In genomic region chr20:34581341-34582189, GRCh38 we compare ENCODE assay signal across 9 cellular contexts. TPM values are rescaled to one million over a fixed set of nuclear protein-coding genes. Genes with fewer than 3 reads are reported as not detected.
DNase-seq lines count a peak whose midpoint lies in the region; ATAC-seq and TF ChIP-seq lines count a peak whose summit lies in the region.
"Had no signal": no experiment of that assay in that cellular context is flagged by ENCODE, and none has a peak within 500 bp of the region (broad histone marks: within the 10 kb centered on the region; RNA-seq: fewer than 3 reads in every experiment).

No MANE protein-coding gene starts in this region.

- BruUV-seq in PC-9 (replicated peaks; lab: Mats Ljungman, UMichigan) = no TSS peak

- H3K27ac ChIP-seq in skin epidermis = peak overlapping the region in 19 of 21 experiments; percentile 9 to 76 (median 51)
- H3K27ac ChIP-seq in PC-9 = no peak overlapping the region

- H3K9me2 ChIP-seq in PC-9 (ENCODE audit: insufficient read depth) = no peaks in the 10 kb centered on the region

- no peak overlapping the region for H3K4me3 Mint-ChIP-seq in WTC11

- intact Hi-C loops in PC-9 (cut with micrococcal nuclease; ENCODE audit: unreplicated experiment) = no loop called here

- H3K27me3 ChIP-seq in PC-9 (ENCODE audit: insufficient read depth, low read depth) = no peaks in the 10 kb centered on the region

- peaks cover 31% of the 10 kb centered on the region for H3K4me1 ChIP-seq in PC-9 (replicated peaks; ENCODE audit: insufficient read depth)

- CTCF ChIA-PET in WTC11 (lab: Charles Lee) = no interaction called here
- CTCF ChIA-PET in PC-9 (lab: Charles Lee) = interaction anchor here (0.7 to 1.2 kb wide), 2 partner anchors 14 to 188 kb away, joined by 3 to 4 read pairs; no protein-coding TSS in a partner anchor

- no peaks in the 10 kb centered on the region for H3K27me3 Mint-ChIP-seq in WTC11 (ENCODE audit: low read depth)

- H3K9me3 ChIP-seq in PC-9 (ENCODE audit: insufficient read depth, low read depth) = no peaks in the 10 kb centered on the region

- no peak overlapping the region for H3K4me2 ChIP-seq in PC-9

- no peak overlapping the region for H2AFZ ChIP-seq in PC-9

- H3K4me3 ChIP-seq in skin epidermis (no peak overlapping the region), PC-9 (no peak overlapping the region)

- H3K9me3 Mint-ChIP-seq in WTC11 = no peaks in the 10 kb centered on the region

- H3K36me3 Mint-ChIP-seq in WTC11 = peaks cover 3% of the 10 kb centered on the region; the same call in 1 of the 2 replicates

- TF ChIP-seq CTCF in WTC11 (IDR thresholded peaks at IDR 0.05) = no peak
- TF ChIP-seq CTCF in GM10266 (IDR thresholded peaks at IDR 0.05; ENCODE audit: control insufficient read depth, insufficient read depth, low read depth, missing control alignments) = no peak
- TF ChIP-seq CTCF in PC-9 (conservative IDR thresholded peaks at IDR 0.05) = no peak

- DNase-seq in NOMO-1 treated with DMSO at 0.1 percent for 48 hours (lab: John Stamatoyannopoulos, UW; ENCODE audit: unreplicated experiment) (peak; percentile 31), NOMO-1 treated with dmso at 0.1 percent for 144 hours (lab: John Stamatoyannopoulos, UW; ENCODE audit: unreplicated experiment) (no peak), WTC11 (ENCODE audit: low spot score) (no peak), glomerular visceral epithelial cell (ENCODE audit: extremely low spot score) (peak; percentile 40), GM10266 (ENCODE audit: extremely low spot score) (no peak), PC-9 (no peak), NCI-H82 treated with DMSO at 0.1 percent for 48 hours (lab: John Stamatoyannopoulos, UW; ENCODE audit: unreplicated experiment) (no peak)

- no peaks in the 10 kb centered on the region for H3K4me1 Mint-ChIP-seq in WTC11

- no peak for ATAC-seq in WTC11
- ATAC-seq: Panc1 had no signal

- no peaks in the 10 kb centered on the region for H3K79me2 ChIP-seq in PC-9 (ENCODE audit: low read depth)

- peaks cover 9% of the 10 kb centered on the region; the same call in 1 of the 2 replicates for H3F3A ChIP-seq in PC-9 (ENCODE audit: insufficient read depth, low read depth)

- H3K27ac Mint-ChIP-seq in WTC11 = peak overlapping the region; percentile 3; the same call in 1 of the 2 replicates

- no peaks in the 10 kb centered on the region; the same call in 1 of the 2 replicates for H3K36me3 ChIP-seq in PC-9 (ENCODE audit: low read depth)

- no peaks in the 10 kb centered on the region for H4K20me1 ChIP-seq in PC-9 (ENCODE audit: insufficient read depth)

- POLR2A ChIA-PET in WTC11 (lab: Charles Lee) (interaction anchor here (0.6 kb wide), 1 partner anchor 448 kb away, joined by 5 read pairs; no protein-coding TSS in a partner anchor), PC-9 (lab: Charles Lee; ENCODE audit: unreplicated experiment) (no interaction called here)

TF ChIP-seq in WTC11, 78 proteins besides CTCF, POLR2A, EP300 and RAD21:
- no peak for TF ChIP-seq SOX15 (CRISPR knock-in tag; IDR thresholded peaks at IDR 0.05)
- no peak for TF ChIP-seq ZNF423 (CRISPR knock-in tag; IDR thresholded peaks at IDR 0.05)
- TF ChIP-seq ATF2 (CRISPR knock-in tag; IDR thresholded peaks at IDR 0.05; ENCODE audit: borderline replicate concordance, low read depth) = no peak
- TF ChIP-seq, protein P1, sequence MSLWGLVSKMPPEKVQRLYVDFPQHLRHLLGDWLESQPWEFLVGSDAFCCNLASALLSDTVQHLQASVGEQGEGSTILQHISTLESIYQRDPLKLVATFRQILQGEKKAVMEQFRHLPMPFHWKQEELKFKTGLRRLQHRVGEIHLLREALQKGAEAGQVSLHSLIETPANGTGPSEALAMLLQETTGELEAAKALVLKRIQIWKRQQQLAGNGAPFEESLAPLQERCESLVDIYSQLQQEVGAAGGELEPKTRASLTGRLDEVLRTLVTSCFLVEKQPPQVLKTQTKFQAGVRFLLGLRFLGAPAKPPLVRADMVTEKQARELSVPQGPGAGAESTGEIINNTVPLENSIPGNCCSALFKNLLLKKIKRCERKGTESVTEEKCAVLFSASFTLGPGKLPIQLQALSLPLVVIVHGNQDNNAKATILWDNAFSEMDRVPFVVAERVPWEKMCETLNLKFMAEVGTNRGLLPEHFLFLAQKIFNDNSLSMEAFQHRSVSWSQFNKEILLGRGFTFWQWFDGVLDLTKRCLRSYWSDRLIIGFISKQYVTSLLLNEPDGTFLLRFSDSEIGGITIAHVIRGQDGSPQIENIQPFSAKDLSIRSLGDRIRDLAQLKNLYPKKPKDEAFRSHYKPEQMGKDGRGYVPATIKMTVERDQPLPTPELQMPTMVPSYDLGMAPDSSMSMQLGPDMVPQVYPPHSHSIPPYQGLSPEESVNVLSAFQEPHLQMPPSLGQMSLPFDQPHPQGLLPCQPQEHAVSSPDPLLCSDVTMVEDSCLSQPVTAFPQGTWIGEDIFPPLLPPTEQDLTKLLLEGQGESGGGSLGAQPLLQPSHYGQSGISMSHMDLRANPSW (CRISPR knock-in tag; conservative IDR thresholded peaks at IDR 0.05; ENCODE audit: low read depth) = no peak
- TF ChIP-seq FOXK1 (CRISPR knock-in tag; IDR thresholded peaks at IDR 0.05) = no peak
- no peak for TF ChIP-seq ERG (CRISPR knock-in tag; IDR thresholded peaks at IDR 0.05)
- TF ChIP-seq ZNF671 (CRISPR knock-in tag; IDR thresholded peaks at IDR 0.05) = no peak
- TF ChIP-seq ZNF232 (CRISPR knock-in tag; IDR thresholded peaks at IDR 0.05) = no peak
- no peak for TF ChIP-seq NR1H2 (CRISPR knock-in tag; IDR thresholded peaks at IDR 0.05)
- TF ChIP-seq MXD4 (CRISPR knock-in tag; IDR thresholded peaks at IDR 0.05; ENCODE audit: borderline replicate concordance) = no peak
- TF ChIP-seq MAX (CRISPR knock-in tag; IDR thresholded peaks at IDR 0.05) = no peak

RNA-seq across cellular contexts. Expression of gene MAP1LC3A, which starts 23.0 kb away (rescaled TPM):
- 7.5 to 12.1 TPM (median 11.3 TPM) in 3 replicates for total RNA-seq in WTC11 (2021)
- not detected in 2 replicates for total RNA-seq in PC-9 (2021)

Comparison
In these comparisons a context has a peak if more than half of its experiments do, and no peak if none do; other contexts are left out.
1. DNase-seq: peak in NOMO-1 treated with DMSO at 0.1 percent for 48 hours (single experiment) and glomerular visceral epithelial cell (single experiment); none in NOMO-1 treated with dmso at 0.1 percent for 144 hours (single experiment), WTC11 (single experiment), GM10266 (single experiment), PC-9 (0 of 2) and NCI-H82 treated with DMSO at 0.1 percent for 48 hours (single experiment).